ENCODE assay signal across 1 cellular context in the genomic region with DNA sequence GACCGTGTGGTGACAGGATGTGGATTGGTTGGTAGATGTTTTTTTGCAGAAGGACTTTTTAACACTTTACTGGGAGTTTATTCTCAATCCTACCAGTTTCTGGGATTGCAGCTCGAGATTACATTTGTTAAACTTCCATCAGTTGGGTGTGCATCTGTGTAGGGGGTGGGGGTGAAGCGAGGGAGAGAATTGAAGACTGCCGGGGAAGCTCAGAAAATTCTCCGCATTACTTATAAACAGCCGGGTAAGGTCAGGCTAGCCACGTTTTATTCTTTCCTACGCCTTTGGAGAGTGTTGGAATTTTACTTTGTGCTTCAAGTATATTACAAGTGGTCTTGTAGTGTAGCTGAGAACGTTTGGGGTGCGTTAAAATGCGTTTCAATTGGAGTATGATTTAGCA.
TF ChIP-seq lines count a peak whose summit lies in the region.

No MANE protein-coding gene starts in this region.

TF ChIP-seq in H1, 55 proteins besides CTCF, POLR2A, EP300 and RAD21 (continued from another document):
- TF ChIP-seq, protein P1, sequence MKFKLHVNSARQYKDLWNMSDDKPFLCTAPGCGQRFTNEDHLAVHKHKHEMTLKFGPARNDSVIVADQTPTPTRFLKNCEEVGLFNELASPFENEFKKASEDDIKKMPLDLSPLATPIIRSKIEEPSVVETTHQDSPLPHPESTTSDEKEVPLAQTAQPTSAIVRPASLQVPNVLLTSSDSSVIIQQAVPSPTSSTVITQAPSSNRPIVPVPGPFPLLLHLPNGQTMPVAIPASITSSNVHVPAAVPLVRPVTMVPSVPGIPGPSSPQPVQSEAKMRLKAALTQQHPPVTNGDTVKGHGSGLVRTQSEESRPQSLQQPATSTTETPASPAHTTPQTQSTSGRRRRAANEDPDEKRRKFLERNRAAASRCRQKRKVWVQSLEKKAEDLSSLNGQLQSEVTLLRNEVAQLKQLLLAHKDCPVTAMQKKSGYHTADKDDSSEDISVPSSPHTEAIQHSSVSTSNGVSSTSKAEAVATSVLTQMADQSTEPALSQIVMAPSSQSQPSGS (IDR thresholded peaks at IDR 0.05; ENCODE audit: low read length): no peak
